ENCODE assay signal across 27 cellular contexts in the genomic region with DNA sequence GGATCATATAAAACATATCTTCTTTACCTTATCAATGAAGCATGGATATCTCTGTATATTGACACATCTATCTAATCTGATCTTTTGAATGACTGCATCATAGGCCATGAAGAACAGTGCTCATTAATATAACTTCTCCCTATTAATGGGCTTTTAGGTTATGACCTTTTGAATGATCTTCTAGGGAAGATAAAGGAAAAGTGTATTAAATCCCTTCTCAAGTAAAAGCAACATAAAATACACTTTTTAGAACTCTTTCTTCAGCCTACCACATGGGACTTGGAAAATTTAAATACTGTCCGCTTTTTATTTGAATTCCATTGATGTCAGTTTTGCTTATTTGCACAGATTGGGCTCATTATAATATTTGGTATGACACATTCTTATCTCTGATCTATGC.
DNase-seq lines count a peak whose midpoint lies in the region; TF ChIP-seq lines count a peak whose summit lies in the region.
"Had no signal": no experiment of that assay in that cellular context is flagged by ENCODE, and none has a peak within 500 bp of the region (broad histone marks: within the 10 kb centered on the region; RNA-seq: fewer than 3 reads in every experiment).

No MANE protein-coding gene starts in this region.

- TF ChIP-seq CTCF in HEK293 (tag by site-specific recombination; IDR thresholded peaks at IDR 0.05): no peak

- CTCF ChIA-PET in HEK293 (lab: Yijun Ruan, JAX): interaction anchor here (0.7 kb wide), 1 partner anchor 20 kb away, joined by 3 read pairs; no protein-coding TSS in a partner anchor

- no peaks in the 10 kb centered on the region for H3K9me3 ChIP-seq in HEK293 (ENCODE audit: control insufficient read depth, insufficient read depth, low read depth, low read length)

- no peaks in the 10 kb centered on the region for H3K4me1 ChIP-seq in HEK293 (ENCODE audit: control insufficient read depth, insufficient read depth, low read length)
- H3K4me1 ChIP-seq: A549; BE2C; BLaER1; BLaER1 treated with 17β-estradiol and CSF1 and Interleukin-3, amounts not matched to agents 10 nM and 100 nM; Caco-2 had no signal

- POLR2A ChIA-PET in HEK293 (lab: Yijun Ruan, JAX): no interaction called here

- DNase-seq in HK-2 (ENCODE audit: unreplicated experiment): no peak
- DNase-seq: 8988T; ACHN; AML-193; BE2C; C1 segment of cervical spinal cord; Caco-2; Calu3; CD4-positive, alpha-beta memory T cell; CD4-positive, alpha-beta T cell; CD4-positive, CD25-positive, alpha-beta regulatory T cell; CD8-positive, alpha-beta memory T cell; CD8-positive, alpha-beta T cell; COR-L47; DMS 273 treated with DMSO at 0.1 percent for 48 hours; DMS153; DMS53; DMS79; DMS79 treated with DMSO at 0.1 percent for 48 hours; DND-41; EL had no signal

- H3K27ac ChIP-seq in HEK293 (ENCODE audit: extremely low read depth, low read depth, low read length): no peak overlapping the region
- H3K27ac ChIP-seq: 22Rv1; A549; BLaER1; BLaER1 treated with 17β-estradiol and CSF1 and Interleukin-3, amounts not matched to agents 10 nM and 100 nM; C4-2B had no signal

- H3K4me3 ChIP-seq in HEK293 (ENCODE audit: low read depth, low read length): no peak overlapping the region
- H3K4me3 ChIP-seq: A549; BLaER1; BLaER1 treated with 17β-estradiol and CSF1 and Interleukin-3, amounts not matched to agents 10 nM and 100 nM had no signal

- no peaks in the 10 kb centered on the region for H3K36me3 ChIP-seq in HEK293 (ENCODE audit: control insufficient read depth in 2 of 2, insufficient read depth in 1 of 2, low read length in 2 of 2)
- H3K36me3 ChIP-seq: BE2C; BLaER1; BLaER1 treated with 17β-estradiol and CSF1 and Interleukin-3, amounts not matched to agents 10 nM and 100 nM had no signal

TF ChIP-seq in HEK293, 187 proteins besides CTCF, POLR2A, EP300 and RAD21:
- no peak for TF ChIP-seq ATF2 (tag by site-specific recombination; IDR thresholded peaks at IDR 0.05; ENCODE audit: low read depth)
- TF ChIP-seq ZNF157 (tag by site-specific recombination; IDR thresholded peaks at IDR 0.05): peak; percentile 90
